ENCODE assay signal across 8 cellular contexts in genomic region chr21:32727478-32727727, GRCh38. TPM values are rescaled to one million over a fixed set of nuclear protein-coding genes. Genes with fewer than 3 reads are reported as not detected.
A peak's percentile ranks its signal among the peaks of the same experiment; 100 is the strongest.
DNase-seq lines count a peak whose midpoint lies in the region; TF ChIP-seq lines count a peak whose summit lies in the region.

No MANE protein-coding gene starts in this region.

- H3K27ac ChIP-seq in HEK293 (ENCODE audit: extremely low read depth, low read depth, low read length) = peak overlapping the region; percentile 65
- peak overlapping the region; percentile 27 for H3K27ac ChIP-seq in SJSA1
- peak overlapping the region; percentile 91 to 96 (median 96) for H3K27ac ChIP-seq in esophagus squamous epithelium

- H3K4me1 ChIP-seq in ES-I3 (ENCODE audit: insufficient read depth, low read length) = no peaks in the 10 kb centered on the region
- 0 out of 2 replicates have a peak, but pooled peaks cover 4% of the 10 kb centered on the region for H3K4me1 ChIP-seq in HEK293 (ENCODE audit: control insufficient read depth, insufficient read depth, low read length)
- H3K4me1 ChIP-seq in SJSA1 (replicated peaks) = peaks cover 11% of the 10 kb centered on the region
- peaks cover 5 to 27% (median 13%) of the 10 kb centered on the region in 3 donors for H3K4me1 ChIP-seq in esophagus squamous epithelium

- TF ChIP-seq CTCF in HEK293 (tag by site-specific recombination; IDR thresholded peaks at IDR 0.05) = no peak; the same call in 1 of the 2 replicates
- TF ChIP-seq CTCF in esophagus squamous epithelium (IDR thresholded peaks at IDR 0.05) = no peak
- no peak for TF ChIP-seq CTCF in retinal pigment epithelial cell (conservative IDR thresholded peaks at IDR 0.05; ENCODE audit: low read depth, low read length)
- TF ChIP-seq CTCF in GM20000 (IDR thresholded peaks at IDR 0.05; ENCODE audit: extremely low read depth, missing control alignments) = no peak

- DNase-seq in SJSA1 (ENCODE audit: low read depth in 1 of 2, low spot score in 2 of 2) = no peak
- no peak for DNase-seq in esophagus squamous epithelium (lab: John Stamatoyannopoulos, UW)
- DNase-seq in retinal pigment epithelial cell (ENCODE audit: low read depth) = no peak
- DNase-seq in cerebellum (ENCODE audit: low spot score) = no peak
- DNase-seq in GM20000 (ENCODE audit: low spot score) = no peak
- DNase-seq in NK-92 treated with Interleukin-12 subunit alpha and Interleukin-12 subunit beta, amount 100 ng/mL, for 24 hours (lab: John Stamatoyannopoulos, UW) = no peak

- H3K4me3 ChIP-seq in HEK293 (ENCODE audit: low read depth, low read length) (peak overlapping the region; percentile 90), SJSA1 (peak overlapping the region; percentile 76), esophagus squamous epithelium (peak overlapping the region; percentile 82 to 95 (median 89)), retinal pigment epithelial cell (ENCODE audit: low read length) (peak overlapping the region; percentile 96)

- CTCF ChIA-PET in HEK293 (lab: Yijun Ruan, JAX) = interaction anchor here (0.5 to 1.1 kb wide), 5 partner anchors 10 to 844 kb away, joined by 3 to 5 read pairs (median 4); partner anchors contain the start of gene CFAP298

- H3K9me3 ChIP-seq in ES-I3 (ENCODE audit: control insufficient read depth, insufficient read depth, low read length) = no peaks in the 10 kb centered on the region
- no peaks in the 10 kb centered on the region for H3K9me3 ChIP-seq in HEK293 (ENCODE audit: control insufficient read depth, insufficient read depth, low read depth, low read length)
- H3K9me3 ChIP-seq in SJSA1 (replicated peaks) = no peaks in the 10 kb centered on the region
- no peaks in the 10 kb centered on the region for H3K9me3 ChIP-seq in esophagus squamous epithelium

- POLR2A ChIA-PET in HEK293 (lab: Yijun Ruan, JAX) = interaction anchor here (0.7 to 3.1 kb wide), 23 partner anchors 8 to 753 kb away, joined by 3 to 52 read pairs (median 5); partner anchors contain the start of genes CFAP298, IFNAR1, PAXBP1 and TMEM50B

- 0 to 3% methylated on average over 6 of the region's 29 CpGs for WGBS in esophagus squamous epithelium, 2 donors

- H3K36me3 ChIP-seq in ES-I3 (ENCODE audit: insufficient read depth, low read length) (no peaks in the 10 kb centered on the region), HEK293 (ENCODE audit: control insufficient read depth in 2 of 2, insufficient read depth in 1 of 2, low read length in 2 of 2) (peaks cover 0 to 10% of the 10 kb centered on the region in 2 experiments; a peak in 2 of 3 replicates), SJSA1 (peaks cover 8% of the 10 kb centered on the region), esophagus squamous epithelium (peaks cover 0 to 4% (median 0%) of the 10 kb centered on the region in 3 donors)

- H3K27me3 ChIP-seq in SJSA1 (replicated peaks) = no peaks in the 10 kb centered on the region
- H3K27me3 ChIP-seq in esophagus squamous epithelium = no peaks in the 10 kb centered on the region

- intact Hi-C loops in esophagus squamous epithelium (cut with DNase I) = no loop called here

- peak overlapping the region; percentile 93; the same call in 1 of the 2 replicates for H3K9ac ChIP-seq in ES-I3 (ENCODE audit: low read depth, low read length)

- no peak for TF ChIP-seq POLR2A in esophagus squamous epithelium (IDR thresholded peaks at IDR 0.05)

TF ChIP-seq in HEK293, 187 proteins besides CTCF, POLR2A, EP300 and RAD21 (continues in another document):
- TF ChIP-seq ZNF426 (tag by site-specific recombination; IDR thresholded peaks at IDR 0.05) (no peak), ZNF48 (tag by site-specific recombination; IDR thresholded peaks at IDR 0.05) (0 out of 2 replicates have a peak, but pooled peaks have one; percentile 62), ZNF223 (tag by site-specific recombination; IDR thresholded peaks at IDR 0.05) (peak; percentile 19; the same call in 1 of the 2 replicates), ZNF449 (tag by site-specific recombination; IDR thresholded peaks at IDR 0.05) (peak; percentile 63; the same call in 1 of the 2 replicates), SP7 (tag by site-specific recombination; IDR thresholded peaks at IDR 0.05) (no peak; the same call in 1 of the 2 replicates), ZBTB48 (tag by site-specific recombination; IDR thresholded peaks at IDR 0.05) (peak; percentile 73; the same call in 1 of the 2 replicates), ZNF585B (tag by site-specific recombination; IDR thresholded peaks at IDR 0.05) (0 out of 2 replicates have a peak, but pooled peaks have one; percentile 7), ZNF707 (tag by site-specific recombination; IDR thresholded peaks at IDR 0.05) (0 out of 2 replicates have a peak, but pooled peaks have one; percentile 20), ZBTB8A (tag by site-specific recombination; IDR thresholded peaks at IDR 0.05) (peak; percentile 70; the same call in 1 of the 2 replicates), ZBTB20 (tag by site-specific recombination; IDR thresholded peaks at IDR 0.05) (peak; percentile 92), ZNF530 (tag by site-specific recombination; IDR thresholded peaks at IDR 0.05; ENCODE audit: low read depth) (no peak), ZNF660 (tag by site-specific recombination; IDR thresholded peaks at IDR 0.05) (0 out of 2 replicates have a peak, but pooled peaks have one; percentile 18), BCL11B (tag by site-specific recombination; IDR thresholded peaks at IDR 0.05; ENCODE audit: low read depth) (0 out of 2 replicates have a peak, but pooled peaks have one; percentile 34), ZNF169 (tag by site-specific recombination; IDR thresholded peaks at IDR 0.05) (no peak), ZNF121 (tag by site-specific recombination; IDR thresholded peaks at IDR 0.05) (no peak), ZSCAN23 (tag by site-specific recombination; IDR thresholded peaks at IDR 0.05) (0 out of 2 replicates have a peak, but pooled peaks have one; percentile 58), SP2 (tag by site-specific recombination; IDR thresholded peaks at IDR 0.05) (no peak), ZXDB (tag by site-specific recombination; IDR thresholded peaks at IDR 0.05) (no peak), BCL11A (tag by site-specific recombination; IDR thresholded peaks at IDR 0.05; ENCODE audit: low read depth) (0 out of 2 replicates have a peak, but pooled peaks have one; percentile 18), ZIC2 (tag by site-specific recombination; IDR thresholded peaks at IDR 0.05) (0 out of 2 replicates have a peak, but pooled peaks have one; percentile 53), ZNF654 (tag by site-specific recombination; IDR thresholded peaks at IDR 0.05; ENCODE audit: low read depth) (no peak), GLIS2 (tag by site-specific recombination; IDR thresholded peaks at IDR 0.05) (peak; percentile 77; the same call in 1 of the 2 replicates), ZNF76 (tag by site-specific recombination; IDR thresholded peaks at IDR 0.05; ENCODE audit: borderline replicate concordance, low read depth) (no peak), ZNF416 (tag by site-specific recombination; IDR thresholded peaks at IDR 0.05) (no peak), GLIS1 (tag by site-specific recombination; IDR thresholded peaks at IDR 0.05) (0 out of 2 replicates have a peak, but pooled peaks have one; percentile 2)
- TF ChIP-seq, protein P1, sequence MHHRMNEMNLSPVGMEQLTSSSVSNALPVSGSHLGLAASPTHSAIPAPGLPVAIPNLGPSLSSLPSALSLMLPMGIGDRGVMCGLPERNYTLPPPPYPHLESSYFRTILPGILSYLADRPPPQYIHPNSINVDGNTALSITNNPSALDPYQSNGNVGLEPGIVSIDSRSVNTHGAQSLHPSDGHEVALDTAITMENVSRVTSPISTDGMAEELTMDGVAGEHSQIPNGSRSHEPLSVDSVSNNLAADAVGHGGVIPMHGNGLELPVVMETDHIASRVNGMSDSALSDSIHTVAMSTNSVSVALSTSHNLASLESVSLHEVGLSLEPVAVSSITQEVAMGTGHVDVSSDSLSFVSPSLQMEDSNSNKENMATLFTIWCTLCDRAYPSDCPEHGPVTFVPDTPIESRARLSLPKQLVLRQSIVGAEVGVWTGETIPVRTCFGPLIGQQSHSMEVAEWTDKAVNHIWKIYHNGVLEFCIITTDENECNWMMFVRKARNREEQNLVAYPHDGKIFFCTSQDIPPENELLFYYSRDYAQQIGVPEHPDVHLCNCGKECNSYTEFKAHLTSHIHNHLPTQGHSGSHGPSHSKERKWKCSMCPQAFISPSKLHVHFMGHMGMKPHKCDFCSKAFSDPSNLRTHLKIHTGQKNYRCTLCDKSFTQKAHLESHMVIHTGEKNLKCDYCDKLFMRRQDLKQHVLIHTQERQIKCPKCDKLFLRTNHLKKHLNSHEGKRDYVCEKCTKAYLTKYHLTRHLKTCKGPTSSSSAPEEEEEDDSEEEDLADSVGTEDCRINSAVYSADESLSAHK (tag by site-specific recombination; IDR thresholded peaks at IDR 0.05) = no peak

RNA-seq across cellular contexts. Expression of gene SYNJ1, which starts 0.4 kb away (rescaled TPM):
- total RNA-seq in SJSA1 (2014; rRNA removed; shearing (Covaris generic)) = 2.0 and 5.8 TPM in 2 replicates
- total RNA-seq in esophagus squamous epithelium (10 to 100 TPM in 1 of 4 donors, 1 to 10 TPM in 3; 6.5 to 13.8 (median 7.6) TPM), cerebellum (22.1 TPM)

RNA-seq across cellular contexts. Expression of gene PAXBP1, which starts 44.2 kb away (rescaled TPM):
- 25.6 and 30.7 TPM in 2 replicates for total RNA-seq in SJSA1 (2014; rRNA removed; shearing (Covaris generic))
- 10 to 100 TPM; 14.4 to 46.9 (median 23.3) TPM for total RNA-seq in esophagus squamous epithelium
- total RNA-seq in cerebellum = 99.4 TPM

Comparison
In these comparisons a context has a peak if more than half of its experiments do, and no peak if none do; other contexts are left out.
1. H3K27ac ChIP-seq: peak in every context shown above with its lines; median percentile 96 in esophagus squamous epithelium; 65 in HEK293; 27 in SJSA1.